Comparison of ENCODE assay signal across 3 cellular contexts in genomic region chr1:4946343-4946742, GRCh38.
TF ChIP-seq lines count a peak whose summit lies in the region.

No MANE protein-coding gene starts in this region.

TF ChIP-seq in IMR-90, 13 proteins besides CTCF, POLR2A, EP300 and RAD21:
- TF ChIP-seq SMC3 (IDR thresholded peaks at IDR 0.05; ENCODE audit: low read depth, low read length), result no peak
- TF ChIP-seq CEBPB (IDR thresholded peaks at IDR 0.05; ENCODE audit: low read depth, low read length), result no peak
- TF ChIP-seq BHLHE40 (IDR thresholded peaks at IDR 0.05; ENCODE audit: low read depth, low read length), result no peak
- no peak for TF ChIP-seq USF2 (IDR thresholded peaks at IDR 0.05; ENCODE audit: low read depth, low read length)
- no peak for TF ChIP-seq ELK1 (IDR thresholded peaks at IDR 0.05; ENCODE audit: borderline replicate concordance, low read depth, low read length)
- no peak for TF ChIP-seq MAZ (IDR thresholded peaks at IDR 0.05; ENCODE audit: borderline replicate concordance, low read depth, low read length)
- no peak for TF ChIP-seq RFX5 (IDR thresholded peaks at IDR 0.05; ENCODE audit: low read depth, low read length)

TF ChIP-seq in H1, 55 proteins besides CTCF, POLR2A, EP300 and RAD21:
- TF ChIP-seq ATF2 (IDR thresholded peaks at IDR 0.05; ENCODE audit: low read length), result no peak

TF ChIP-seq in GM23338, 12 proteins besides CTCF, POLR2A, EP300 and RAD21:
- TF ChIP-seq ZNF114 (CRISPR knock-in tag; IDR thresholded peaks at IDR 0.05) (no peak), CREB1 (CRISPR knock-in tag; IDR thresholded peaks at IDR 0.05; ENCODE audit: low read depth) (no peak), ZNF462 (CRISPR knock-in tag; IDR thresholded peaks at IDR 0.05) (no peak), STAT1 (IDR thresholded peaks at IDR 0.05; ENCODE audit: unreplicated experiment) (no peak), ZNF331 (CRISPR knock-in tag; IDR thresholded peaks at IDR 0.05; ENCODE audit: low read depth) (no peak), NANOG (IDR thresholded peaks at IDR 0.05; ENCODE audit: borderline replicate concordance) (no peak), EZH2phosphoT487 (IDR thresholded peaks at IDR 0.05; ENCODE audit: unreplicated experiment) (no peak), JUNB (IDR thresholded peaks at IDR 0.05; ENCODE audit: unreplicated experiment) (no peak), ETS1 (IDR thresholded peaks at IDR 0.05) (no peak), EZH2 (IDR thresholded peaks at IDR 0.05; ENCODE audit: low read depth, unreplicated experiment) (no peak), REST (IDR thresholded peaks at IDR 0.05; ENCODE audit: unreplicated experiment) (no peak), POLR2AphosphoS5 (IDR thresholded peaks at IDR 0.05; ENCODE audit: low read depth) (no peak)
